Comparison of ENCODE assay signal across 20 cellular contexts in the genomic region with DNA sequence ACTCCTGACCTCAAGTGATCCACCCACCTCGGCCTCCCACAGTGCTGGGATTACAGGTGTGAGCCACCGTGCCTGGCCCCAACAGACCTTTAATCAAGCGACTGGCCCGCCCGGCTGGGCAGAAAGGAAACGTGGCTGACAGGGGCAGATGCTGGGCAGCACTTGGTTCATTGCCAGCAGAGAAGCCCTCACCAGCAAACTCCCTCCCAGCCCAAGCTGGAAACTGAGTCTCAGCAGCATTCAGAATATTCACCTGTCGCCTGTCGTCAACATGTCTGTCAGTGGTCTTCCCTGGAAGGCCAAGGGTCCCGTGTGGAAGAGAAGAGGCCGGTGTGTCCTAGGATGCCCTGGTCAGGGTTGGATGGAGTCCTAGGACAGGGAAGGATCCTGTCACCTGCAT.
A peak's percentile ranks its signal among the peaks of the same experiment; 100 is the strongest.
DNase-seq lines count a peak whose midpoint lies in the region; ATAC-seq and TF ChIP-seq lines count a peak whose summit lies in the region.
"Had no signal": no experiment of that assay in that cellular context is flagged by ENCODE, and none has a peak within 500 bp of the region (broad histone marks: within the 10 kb centered on the region; RNA-seq: fewer than 3 reads in every experiment).

No MANE protein-coding gene starts in this region.

- H3K27me3 ChIP-seq in right atrium auricular region (no peaks in the 10 kb centered on the region), upper lobe of right lung (peaks cover 7% of the 10 kb centered on the region), gastrocnemius medialis (peaks cover 0 to 3% (median 0%) of the 10 kb centered on the region in 3 donors), Peyer's patch (no peaks in the 10 kb centered on the region)
- H3K27me3 ChIP-seq: BLaER1 had no signal

- no peak for ATAC-seq in upper lobe of right lung
- ATAC-seq in gastrocnemius medialis: no peak
- ATAC-seq: CD8-positive, alpha-beta T cell; GM12878 had no signal

- H3K4me3 ChIP-seq in right atrium auricular region (no peak overlapping the region), upper lobe of right lung (no peak overlapping the region), gastrocnemius medialis (no peak overlapping the region), Peyer's patch (no peak overlapping the region)
- H3K4me3 ChIP-seq: BLaER1, GM12878, GM23248 had no signal

- in situ Hi-C loops in gastrocnemius medialis (cut with MboI; ENCODE audit: low sequenced_read_pairs in 4 of 4): no loop called here

- H3K9me3 ChIP-seq in right atrium auricular region (peaks cover 0 to 7% of the 10 kb centered on the region in 2 donors), upper lobe of right lung (no peaks in the 10 kb centered on the region), gastrocnemius medialis (no peaks in the 10 kb centered on the region), Peyer's patch (no peaks in the 10 kb centered on the region)
- H3K9me3 ChIP-seq: Caco-2 had no signal

- H3K36me3 ChIP-seq in right atrium auricular region: no peaks in the 10 kb centered on the region
- no peaks in the 10 kb centered on the region for H3K36me3 ChIP-seq in upper lobe of right lung
- no peaks in the 10 kb centered on the region for H3K36me3 ChIP-seq in gastrocnemius medialis
- H3K36me3 ChIP-seq in Peyer's patch: no peaks in the 10 kb centered on the region
- H3K36me3 ChIP-seq: BLaER1 had no signal

- no peak for TF ChIP-seq POLR2A in gastrocnemius medialis (IDR thresholded peaks at IDR 0.05)
- TF ChIP-seq POLR2A in Peyer's patch (IDR thresholded peaks at IDR 0.05): no peak

- DNase-seq in cardiac septum (ENCODE audit: low spot score) (peak; percentile 26), right atrium auricular region (ENCODE audit: low spot score) (no peak), posterior vena cava (ENCODE audit: low spot score) (peak; percentile 46), upper lobe of right lung (peak; percentile 43), gastrocnemius medialis (no peak), Peyer's patch (no peak)
- DNase-seq: Caco-2; CD4-positive, CD25-positive, alpha-beta regulatory T cell; CD8-positive, alpha-beta T cell; DMS 273 treated with DMSO at 0.1 percent for 48 hours; DMS79; EL; GDM1; GM23248; H7; HCEC 1CT had no signal

- intact Hi-C loops in cardiac septum (cut with DNase I): no loop called here
- intact Hi-C loops in posterior vena cava (cut with DNase I): no loop called here
- intact Hi-C loops in upper lobe of right lung (cut with DNase I): no loop called here
- intact Hi-C loops in gastrocnemius medialis (cut with DNase I; ENCODE audit: low total_unique reads): no loop called here

- H3K4me1 ChIP-seq in right atrium auricular region (no peaks in the 10 kb centered on the region), upper lobe of right lung (no peaks in the 10 kb centered on the region), gastrocnemius medialis (no peaks in the 10 kb centered on the region), Peyer's patch (no peaks in the 10 kb centered on the region)
- H3K4me1 ChIP-seq: Caco-2 had no signal

- TF ChIP-seq CTCF in right atrium auricular region (IDR thresholded peaks at IDR 0.05) (no peak), upper lobe of right lung (IDR thresholded peaks at IDR 0.05) (no peak), gastrocnemius medialis (IDR thresholded peaks at IDR 0.05 in 4 of 5, conservative IDR thresholded peaks at IDR 0.05 in 1 of 5) (no peak), Peyer's patch (IDR thresholded peaks at IDR 0.05) (no peak)

- no peak overlapping the region for H3K27ac ChIP-seq in right atrium auricular region
- no peak overlapping the region for H3K27ac ChIP-seq in upper lobe of right lung
- H3K27ac ChIP-seq in gastrocnemius medialis: no peak overlapping the region
- H3K27ac ChIP-seq in Peyer's patch: no peak overlapping the region
- H3K27ac ChIP-seq: 22Rv1, BLaER1, C4-2B, GM23248 had no signal

Comparison
In these comparisons a context has a peak if more than half of its experiments do, and no peak if none do; other contexts are left out.
1. DNase-seq: peak in cardiac septum (single experiment), posterior vena cava (single experiment) and upper lobe of right lung (single experiment); none in right atrium auricular region (single experiment), gastrocnemius medialis (0 of 2) and Peyer's patch (0 of 3).